ENCODE assay signal across 8 cellular contexts in the genomic region with DNA sequence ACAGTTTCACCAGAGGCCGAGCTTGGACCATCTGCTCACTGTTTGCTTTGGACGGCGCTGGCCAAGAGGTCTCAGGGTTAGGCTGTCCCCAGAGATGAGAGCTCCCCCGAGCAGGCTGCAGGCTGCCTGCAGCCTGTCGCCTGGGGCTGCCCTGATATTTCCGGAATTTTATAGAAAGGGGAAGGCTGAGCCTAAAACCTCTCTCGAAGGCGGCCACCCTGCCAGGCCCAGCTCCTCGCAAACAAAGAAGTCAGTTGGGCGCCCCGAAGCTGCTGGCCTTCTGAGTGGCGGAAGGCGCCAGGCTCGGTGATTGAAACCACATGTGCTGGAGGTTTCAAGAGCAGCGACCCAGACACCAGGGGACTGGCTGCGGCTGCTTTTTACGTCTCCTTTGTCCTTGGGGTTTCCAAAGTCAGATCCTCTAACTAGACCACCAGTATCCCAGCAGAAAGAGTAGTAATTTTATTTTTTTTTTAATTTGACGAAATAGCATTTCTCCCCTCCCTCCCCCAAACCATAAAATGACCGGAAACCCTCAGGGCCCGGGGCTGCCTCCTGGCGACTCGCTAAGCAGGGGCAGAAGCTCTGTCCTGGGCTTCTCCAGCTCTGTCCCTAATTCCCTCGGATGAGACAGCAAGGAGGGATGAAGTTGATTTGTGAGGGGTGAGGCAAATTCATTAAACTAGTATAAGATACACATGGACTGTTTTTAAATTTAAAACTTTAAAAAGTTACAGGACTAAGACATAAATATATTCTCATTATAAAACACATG. TPM values are rescaled to one million over a fixed set of nuclear protein-coding genes. Genes with fewer than 3 reads are reported as not detected.
A peak's percentile ranks its signal among the peaks of the same experiment; 100 is the strongest.
DNase-seq lines count a peak whose midpoint lies in the region; ATAC-seq and FAIRE-seq lines count a peak whose summit lies in the region.

No MANE protein-coding gene starts in this region.

- no peaks in the 10 kb centered on the region for H3K36me3 Mint-ChIP-seq in activated CD8-positive, alpha-beta T cell treated with anti-CD3 and anti-CD28 coated beads, Interleukin-2, amount 10 ng/mL, durations not matched to agents 7 days and 5 days (ENCODE audit: low read depth)

- no peak overlapping the region for H2AK5ac ChIP-seq in trophoblast cell (ENCODE audit: low read length)

- peak overlapping the region; percentile 83 for H3K18ac ChIP-seq in trophoblast cell (ENCODE audit: low read length)

- peak overlapping the region; percentile 86 for H4K91ac ChIP-seq in trophoblast cell (ENCODE audit: low read depth, low read length)

- H3K23ac ChIP-seq in trophoblast cell (ENCODE audit: low read length) = no peak overlapping the region

- peaks cover 2 to 10% of the 10 kb centered on the region in 2 experiments for H3K4me1 ChIP-seq in trophoblast cell (ENCODE audit: control insufficient read depth in 1 of 2, insufficient read depth in 2 of 2, low read length in 2 of 2)
- H3K4me1 ChIP-seq in small intestine (ENCODE audit: control insufficient read depth in 2 of 2, insufficient read depth in 1 of 2, low read depth in 1 of 2, low read length in 1 of 2) = no peaks in the 10 kb centered on the region

- H3K4me3 ChIP-seq in trophoblast cell (ENCODE audit: low read depth, low read length) (no peak overlapping the region), small intestine (ENCODE audit: low read depth in 1 of 2, low read length in 2 of 2) (no peak overlapping the region)

- H3K79me1 ChIP-seq in trophoblast cell (ENCODE audit: low read length) = peaks cover 13% of the 10 kb centered on the region

- no peak for FAIRE-seq in small intestine (lab: Jason Lieb, UNC)

- ATAC-seq in Right ventricle myocardium inferior = peak; percentile 96
- no peak for ATAC-seq in GM21423 (IDR thresholded peaks at IDR 0.05; ENCODE audit: unreplicated experiment)
- ATAC-seq in activated CD8-positive, alpha-beta T cell treated with anti-CD3 and anti-CD28 coated beads, Interleukin-2, amount 10 ng/mL, durations not matched to agents 7 days and 5 days = no peak

- H3K27ac Mint-ChIP-seq in activated CD8-positive, alpha-beta T cell treated with anti-CD3 and anti-CD28 coated beads, Interleukin-2, amount 10 ng/mL, durations not matched to agents 7 days and 5 days = no peak overlapping the region

- DNase-seq in DMS79 treated with DMSO at 0.1 percent for 48 hours (lab: John Stamatoyannopoulos, UW) = peak; percentile 78
- DNase-seq in RPMI7951 (ENCODE audit: low read depth) = peak; percentile 98
- peak; percentile 93 for DNase-seq in Right ventricle myocardium inferior (ENCODE audit: missing footprints)
- peak in 1 of 2 donors; percentile 43 for DNase-seq in trophoblast cell
- DNase-seq in small intestine = no peak
- DNase-seq in activated CD8-positive, alpha-beta T cell treated with anti-CD3 and anti-CD28 coated beads, Interleukin-2, amount 10 ng/mL, durations not matched to agents 7 days and 5 days = no peak
- no peak for DNase-seq in HuH-7 (ENCODE audit: low spot score)

- POLR2A ChIA-PET in activated CD8-positive, alpha-beta T cell treated with anti-CD3 and anti-CD28 coated beads, Interleukin-2, amount 10 ng/mL, durations not matched to agents 7 days and 5 days (lab: Charles Lee) = no interaction called here

- intact Hi-C loops in Right ventricle myocardium inferior (cut with DNase I) = no loop called here

- peaks cover 1% of the 10 kb centered on the region for H3K4me1 Mint-ChIP-seq in activated CD8-positive, alpha-beta T cell treated with anti-CD3 and anti-CD28 coated beads, Interleukin-2, amount 10 ng/mL, durations not matched to agents 7 days and 5 days (ENCODE audit: low read depth)

- WGBS in trophoblast cell (ENCODE audit: extremely low coverage, insufficient coverage, insufficient read length) = no CpG with 5 or more reads among the region's 23 CpGs
- 46 to 82% (median 55%) methylated on average over 23 of the region's 23 CpGs for WGBS in small intestine, 3 donors

- CTCF ChIA-PET in activated CD8-positive, alpha-beta T cell treated with anti-CD3 and anti-CD28 coated beads, Interleukin-2, amount 10 ng/mL, durations not matched to agents 7 days and 5 days (lab: Charles Lee) = no interaction called here

- H4K8ac ChIP-seq in trophoblast cell (ENCODE audit: low read depth, low read length) = peak overlapping the region; percentile 52

- peak overlapping the region; percentile 90 for H2BK5ac ChIP-seq in trophoblast cell (ENCODE audit: low read depth, low read length, poor library complexity)

- H2BK120ac ChIP-seq in trophoblast cell (ENCODE audit: insufficient read depth, low read length, poor library complexity) = peak overlapping the region; percentile 48

- H3K9me3 ChIP-seq in trophoblast cell (ENCODE audit: insufficient read depth, low read depth, low read length) = no peaks in the 10 kb centered on the region
- no peaks in the 10 kb centered on the region for H3K9me3 ChIP-seq in small intestine (ENCODE audit: control insufficient read depth, low read depth)

- H2AFZ ChIP-seq in trophoblast cell (ENCODE audit: insufficient read depth, low read length, poor library complexity) = peak overlapping the region; percentile 59

- H3K27me3 ChIP-seq in trophoblast cell (ENCODE audit: insufficient read depth, low read length) = no peaks in the 10 kb centered on the region
- no peaks in the 10 kb centered on the region for H3K27me3 ChIP-seq in small intestine (ENCODE audit: control insufficient read depth in 2 of 2, insufficient read depth in 2 of 2, low read length in 2 of 2)

- H3K79me2 ChIP-seq in trophoblast cell (ENCODE audit: control insufficient read depth, insufficient read depth, low read length, poor library complexity) = peaks cover 3% of the 10 kb centered on the region

- no peak overlapping the region for H3K4me3 Mint-ChIP-seq in activated CD8-positive, alpha-beta T cell treated with anti-CD3 and anti-CD28 coated beads, Interleukin-2, amount 10 ng/mL, durations not matched to agents 7 days and 5 days

- no peaks in the 10 kb centered on the region for H3K27me3 Mint-ChIP-seq in activated CD8-positive, alpha-beta T cell treated with anti-CD3 and anti-CD28 coated beads, Interleukin-2, amount 10 ng/mL, durations not matched to agents 7 days and 5 days (ENCODE audit: low read depth)

- peak overlapping the region; percentile 59 for H4K12ac ChIP-seq in trophoblast cell (ENCODE audit: low read depth, low read length)

- H3K36me3 ChIP-seq in trophoblast cell (ENCODE audit: control insufficient read depth in 1 of 2, insufficient read depth in 2 of 2, low read length in 2 of 2) = peaks cover 0 to 2% of the 10 kb centered on the region in 2 experiments
- H3K36me3 ChIP-seq in small intestine (ENCODE audit: control insufficient read depth in 2 of 2, insufficient read depth in 2 of 2, low read length in 2 of 2) = no peaks in the 10 kb centered on the region

- peak overlapping the region; percentile 2 for H3K4me2 ChIP-seq in trophoblast cell (ENCODE audit: low read length)

- no peak overlapping the region for H3K9ac ChIP-seq in trophoblast cell (ENCODE audit: low read length)

- peak overlapping the region; percentile 55 for H3K4ac ChIP-seq in trophoblast cell (ENCODE audit: low read depth, low read length)

- H3K14ac ChIP-seq in trophoblast cell (ENCODE audit: low read length) = peak overlapping the region; percentile 21

- H2BK12ac ChIP-seq in trophoblast cell (ENCODE audit: low read length) = peak overlapping the region; percentile 59

- H3K27ac ChIP-seq in trophoblast cell (ENCODE audit: low read depth, low read length) = peak overlapping the region; percentile 81
- H3K27ac ChIP-seq in small intestine (ENCODE audit: low read depth in 1 of 2, low read length in 1 of 2) = peak overlapping the region in 1 of 2 donors; percentile 70

- no peaks in the 10 kb centered on the region for H3K9me3 Mint-ChIP-seq in activated CD8-positive, alpha-beta T cell treated with anti-CD3 and anti-CD28 coated beads, Interleukin-2, amount 10 ng/mL, durations not matched to agents 7 days and 5 days (ENCODE audit: insufficient read depth)

RNA-seq across cellular contexts. Expression of gene CLMP, which starts 57.4 kb away (rescaled TPM):
- total RNA-seq in RPMI7951 (2014; rRNA removed; shearing (Covaris generic)) = 42.7 and 44.9 TPM in 2 replicates
- 8.6 TPM for total RNA-seq in Right ventricle myocardium inferior
- polyA plus RNA-seq in trophoblast cell (2013) = 52.0 and 56.1 TPM in 2 replicates
- 10 to 100 TPM in 1 of 3 donors, 1 to 10 TPM in 1, under 1 TPM in 1; 0.22 to 12.2 (median 3.5) TPM for polyA plus RNA-seq in small intestine
- under 1 TPM; 0.29 TPM for total RNA-seq in activated CD8-positive, alpha-beta T cell treated with anti-CD3 and anti-CD28 coated beads, Interleukin-2, amount 10 ng/mL, durations not matched to agents 7 days and 5 days

Comparison
In these comparisons a context has a peak if more than half of its experiments do, and no peak if none do; other contexts are left out.
1. DNase-seq: peak in DMS79 treated with DMSO at 0.1 percent for 48 hours (single experiment), RPMI7951 (single experiment) and Right ventricle myocardium inferior (single experiment); none in small intestine (single experiment), activated CD8-positive, alpha-beta T cell treated with anti-CD3 and anti-CD28 coated beads, Interleukin-2, amount 10 ng/mL, durations not matched to agents 7 days and 5 days (single experiment) and HuH-7 (single experiment).